In genomic region chr2:70012887-70013286, GRCh38 we compare ENCODE assay signal across 26 cellular contexts. TPM values are rescaled to one million over a fixed set of nuclear protein-coding genes. Genes with fewer than 3 reads are reported as not detected.
A peak's percentile ranks its signal among the peaks of the same experiment; 100 is the strongest.
DNase-seq lines count a peak whose midpoint lies in the region; ATAC-seq and TF ChIP-seq lines count a peak whose summit lies in the region.
"Had no signal": no experiment of that assay in that cellular context is flagged by ENCODE, and none has a peak within 500 bp of the region (broad histone marks: within the 10 kb centered on the region; RNA-seq: fewer than 3 reads in every experiment).

No MANE protein-coding gene starts in this region.

- intact Hi-C loops in activated CD4-positive, alpha-beta T cell treated with anti-CD3 and anti-CD28 coated beads for 36 hours (cut with DNase I, micrococcal nuclease), result no loop called here

- no peaks in the 10 kb centered on the region for H3K4me1 ChIP-seq in osteoblast (ENCODE audit: insufficient read depth, low read length)
- H3K4me1 ChIP-seq: BE2C, BLaER1 had no signal

- POLR2A ChIA-PET in activated CD4-positive, alpha-beta T cell treated with anti-CD3 and anti-CD28 coated beads for 36 hours (lab: Charles Lee), result no interaction called here

- no peaks in the 10 kb centered on the region for H3K27me3 Mint-ChIP-seq in activated CD4-positive, alpha-beta T cell treated with anti-CD3 and anti-CD28 coated beads for 36 hours
- H3K27me3 Mint-ChIP-seq: CD4-positive, alpha-beta memory T cell; CD4-positive, CD25-positive, alpha-beta regulatory T cell had no signal

- no peaks in the 10 kb centered on the region for H4K20me1 ChIP-seq in osteoblast (ENCODE audit: insufficient read depth, low read length)
- H4K20me1 ChIP-seq: BLaER1 had no signal

- H3K27ac ChIP-seq in epithelial cell of prostate (peak overlapping the region; percentile 24), osteoblast (ENCODE audit: low read depth, low read length) (no peak overlapping the region)
- H3K27ac ChIP-seq: BLaER1 had no signal

- H3K9me3 Mint-ChIP-seq in activated CD4-positive, alpha-beta T cell treated with anti-CD3 and anti-CD28 coated beads for 36 hours (ENCODE audit: low read depth), result no peaks in the 10 kb centered on the region
- H3K9me3 Mint-ChIP-seq: CD8-positive, alpha-beta memory T cell had no signal

- H3K36me3 ChIP-seq in osteoblast (ENCODE audit: insufficient read depth, low read length), result no peaks in the 10 kb centered on the region
- H3K36me3 ChIP-seq: BE2C had no signal

- H3K4me3 ChIP-seq in osteoblast (ENCODE audit: insufficient read depth, low read length), result no peak overlapping the region
- H3K4me3 ChIP-seq: BLaER1, GM12878 had no signal

- H3K36me3 Mint-ChIP-seq in activated CD4-positive, alpha-beta T cell treated with anti-CD3 and anti-CD28 coated beads for 36 hours (ENCODE audit: low read depth), result peaks cover 20% of the 10 kb centered on the region

- no peak for TF ChIP-seq CTCF in osteoblast (IDR thresholded peaks at IDR 0.05; ENCODE audit: extremely low read depth, low read depth, low read length)

- CTCF ChIA-PET in activated CD4-positive, alpha-beta T cell treated with anti-CD3 and anti-CD28 coated beads for 36 hours (lab: Charles Lee), result no interaction called here

- H3K9me3 ChIP-seq in osteoblast (ENCODE audit: low read depth, low read length), result no peaks in the 10 kb centered on the region
- H3K9me3 ChIP-seq: BE2C had no signal

- H3K4me3 Mint-ChIP-seq in activated CD4-positive, alpha-beta T cell treated with anti-CD3 and anti-CD28 coated beads for 36 hours, result no peak overlapping the region
- H3K4me3 Mint-ChIP-seq: CD14-positive monocyte; CD4-positive, alpha-beta memory T cell; CD4-positive, CD25-positive, alpha-beta regulatory T cell; CD8-positive, alpha-beta memory T cell had no signal

- H3K4me1 Mint-ChIP-seq in activated CD4-positive, alpha-beta T cell treated with anti-CD3 and anti-CD28 coated beads for 36 hours, result peaks cover 9% of the 10 kb centered on the region

- no peaks in the 10 kb centered on the region for H3K79me2 ChIP-seq in osteoblast (ENCODE audit: insufficient read depth, low read length)

- no peak overlapping the region for H3K27ac Mint-ChIP-seq in activated CD4-positive, alpha-beta T cell treated with anti-CD3 and anti-CD28 coated beads for 36 hours
- H3K27ac Mint-ChIP-seq: CD14-positive monocyte; CD4-positive, CD25-positive, alpha-beta regulatory T cell; CD8-positive, alpha-beta memory T cell had no signal

- H2AFZ ChIP-seq in osteoblast (ENCODE audit: low read length), result no peak overlapping the region

- no peak for DNase-seq in activated CD4-positive, alpha-beta T cell treated with anti-CD3 and anti-CD28 coated beads for 36 hours
- no peak for DNase-seq in activated CD4-positive, alpha-beta T cell treated with anti-CD3 and anti-CD28 coated beads for 48 hours
- peak; percentile 26 for DNase-seq in OCI-M1 (lab: John Stamatoyannopoulos, UW)
- peak; percentile 3 for DNase-seq in RKO (ENCODE audit: low spot score)
- no peak for DNase-seq in epithelial cell of prostate (ENCODE audit: low read depth, low spot score)
- DNase-seq in NCI-H2081 (lab: John Stamatoyannopoulos, UW), result no peak
- no peak for DNase-seq in NCI-H345 (lab: John Stamatoyannopoulos, UW)
- DNase-seq in osteoblast (ENCODE audit: insufficient read length, low spot score, missing footprints), result no peak
- DNase-seq: 8988T; ACHN; BE2C; C1 segment of cervical spinal cord; CD4-positive, alpha-beta memory T cell; CD4-positive, CD25-positive, alpha-beta regulatory T cell; CD8-positive, alpha-beta memory T cell; COR-L47; DMS 273 treated with DMSO at 0.1 percent for 48 hours; DMS153; DMS53; DMS79; DND-41; EL; GDM1 had no signal

- peak; percentile 26 for ATAC-seq in activated CD4-positive, alpha-beta T cell treated with anti-CD3 and anti-CD28 coated beads for 36 hours
- ATAC-seq: GM12878 had no signal

- no peaks in the 10 kb centered on the region for H3K27me3 ChIP-seq in osteoblast (ENCODE audit: insufficient read depth, low read length)
- H3K27me3 ChIP-seq: BE2C, BLaER1 had no signal

- H3K4me2 ChIP-seq in osteoblast (ENCODE audit: insufficient read depth, low read length), result no peak overlapping the region
- H3K4me2 ChIP-seq: BLaER1 had no signal

RNA-seq across cellular contexts. Expression of gene ASPRV1, which starts 51.5 kb away (rescaled TPM):
- total RNA-seq in activated CD4-positive, alpha-beta T cell treated with anti-CD3 and anti-CD28 coated beads for 36 hours, result under 1 TPM; 0.32 to 0.73 TPM
- 0.29 and 0.72 TPM in 2 replicates for total RNA-seq in osteoblast

Comparison
In these comparisons a context has a peak if more than half of its experiments do, and no peak if none do; other contexts are left out.
1. DNase-seq: peak in OCI-M1 (single experiment) and RKO (single experiment); none in activated CD4-positive, alpha-beta T cell treated with anti-CD3 and anti-CD28 coated beads for 36 hours (single experiment), activated CD4-positive, alpha-beta T cell treated with anti-CD3 and anti-CD28 coated beads for 48 hours (single experiment), epithelial cell of prostate (single experiment), NCI-H2081 (0 of 2), NCI-H345 (single experiment) and osteoblast (single experiment).